10 cellular contexts compared by ENCODE assay signal in the genomic region with DNA sequence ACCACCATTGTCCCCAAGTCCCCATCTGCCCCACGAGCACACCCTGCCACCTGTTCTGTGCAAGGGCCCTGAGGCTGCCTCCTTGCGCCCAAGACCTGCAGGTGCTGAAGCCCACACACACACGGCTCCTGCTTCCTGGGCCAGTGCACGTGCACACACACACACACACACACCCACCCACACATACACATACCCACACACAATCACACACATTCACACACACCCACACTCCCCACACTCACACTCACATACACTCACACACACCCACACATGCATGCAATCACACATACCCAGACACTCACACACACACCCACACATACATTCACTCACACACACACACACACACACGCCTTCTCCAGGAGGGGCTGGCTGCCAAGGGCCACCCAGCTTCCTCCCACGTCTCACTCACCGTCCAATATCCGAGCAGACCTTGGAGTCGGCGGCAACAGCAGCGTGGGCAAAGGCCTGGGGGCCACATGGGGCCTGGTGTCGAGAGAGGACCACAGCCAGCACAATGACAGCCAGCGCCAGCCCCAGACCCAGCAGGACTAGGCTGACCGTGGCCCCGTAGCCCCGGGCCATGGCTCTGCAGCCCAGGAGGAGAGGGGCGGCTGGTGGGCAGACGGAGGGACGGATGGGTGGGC. TPM values are rescaled to one million over a fixed set of nuclear protein-coding genes. Genes with fewer than 3 reads are reported as not detected.
DNase-seq lines count a peak whose midpoint lies in the region; ATAC-seq and TF ChIP-seq lines count a peak whose summit lies in the region.
"Had no signal": no experiment of that assay in that cellular context is flagged by ENCODE, and none has a peak within 500 bp of the region (broad histone marks: within the 10 kb centered on the region; RNA-seq: fewer than 3 reads in every experiment).

No MANE protein-coding gene starts in this region.

- H3K9me3 ChIP-seq in sigmoid colon: no peaks in the 10 kb centered on the region
- H3K9me3 ChIP-seq: neutrophil, SJSA1 had no signal

- H3K4me1 ChIP-seq in sigmoid colon: peaks cover 0 to 34% (median 31%) of the 10 kb centered on the region in 4 donors

- peak overlapping the region; percentile 14 to 36 (median 30) for H3K4me3 ChIP-seq in sigmoid colon
- H3K4me3 ChIP-seq: SJSA1 had no signal

- DNase-seq in GF-D8 (lab: John Stamatoyannopoulos, UW) (peak; percentile 37), fibroblast of the conjunctiva (ENCODE audit: low read depth) (peak; percentile 53), sigmoid colon (no peak), kidney tubule cell (ENCODE audit: low spot score) (no peak)
- DNase-seq in T-helper 2 cell treated with Interferon-gamma antibody and Interleukin-4, amounts not matched to agents 5 μg/mL and 100 μg/mL, for 36 hours (ENCODE audit: low spot score): no peak

- peaks cover 38% of the 10 kb centered on the region for H3K4me1 Mint-ChIP-seq in T-helper 2 cell treated with Interferon-gamma antibody and Interleukin-4, amounts not matched to agents 5 μg/mL and 100 μg/mL, for 36 hours (ENCODE audit: low read depth)

- H3K36me3 Mint-ChIP-seq in T-helper 2 cell treated with Interferon-gamma antibody and Interleukin-4, amounts not matched to agents 5 μg/mL and 100 μg/mL, for 36 hours (ENCODE audit: low read depth): no peaks in the 10 kb centered on the region

- no peaks in the 10 kb centered on the region for H3K27me3 Mint-ChIP-seq in T-helper 2 cell treated with Interferon-gamma antibody and Interleukin-4, amounts not matched to agents 5 μg/mL and 100 μg/mL, for 36 hours (ENCODE audit: low read depth)

- H3K4me3 Mint-ChIP-seq in T-helper 2 cell treated with Interferon-gamma antibody and Interleukin-4, amounts not matched to agents 5 μg/mL and 100 μg/mL, for 36 hours: peak overlapping the region; percentile 5

- peak overlapping the region; percentile 64 to 82 (median 68) for H3K27ac ChIP-seq in sigmoid colon
- H3K27ac ChIP-seq: neutrophil, SJSA1 had no signal

- no peak for TF ChIP-seq EP300 in sigmoid colon (IDR thresholded peaks at IDR 0.05)

- TF ChIP-seq CTCF in sigmoid colon (IDR thresholded peaks at IDR 0.05): no peak

- intact Hi-C loops in sigmoid colon (cut with DNase I): no loop called here

- ATAC-seq in HG03135 (IDR thresholded peaks at IDR 0.05; ENCODE audit: unreplicated experiment): no peak
- no peak for ATAC-seq in HG02840 (IDR thresholded peaks at IDR 0.05; ENCODE audit: low FRiP score, unreplicated experiment)
- ATAC-seq in GM21723 (IDR thresholded peaks at IDR 0.05; ENCODE audit: unreplicated experiment): no peak

- TF ChIP-seq POLR2A in sigmoid colon (IDR thresholded peaks at IDR 0.05): no peak

- no peaks in the 10 kb centered on the region for H3K27me3 ChIP-seq in sigmoid colon
- H3K27me3 ChIP-seq: neutrophil, SJSA1 had no signal

- no peaks in the 10 kb centered on the region for H3K9me3 Mint-ChIP-seq in T-helper 2 cell treated with Interferon-gamma antibody and Interleukin-4, amounts not matched to agents 5 μg/mL and 100 μg/mL, for 36 hours

- no peaks in the 10 kb centered on the region for H3K36me3 ChIP-seq in sigmoid colon
- H3K36me3 ChIP-seq: neutrophil, SJSA1 had no signal

- peak overlapping the region; percentile 75 for H3K27ac Mint-ChIP-seq in T-helper 2 cell treated with Interferon-gamma antibody and Interleukin-4, amounts not matched to agents 5 μg/mL and 100 μg/mL, for 36 hours

- 71 to 78% methylated on average over 19 of the region's 19 CpGs for WGBS in sigmoid colon, 2 donors

RNA-seq across cellular contexts. Expression of gene GGT5, which starts 0.6 kb away (rescaled TPM):
- 10 to 100 TPM; 15.3 to 35.2 (median 24.5) TPM for total RNA-seq in sigmoid colon
- 10 to 100 TPM in 1 of 3 donors, 1 to 10 TPM in 2; 2.8 to 26.2 (median 4.8) TPM for polyA plus RNA-seq in sigmoid colon

RNA-seq across cellular contexts. Expression of gene SPECC1L, which starts 26.4 kb away (rescaled TPM):
- total RNA-seq in sigmoid colon: 10 to 100 TPM; 28.8 to 52.6 (median 38.9) TPM
- 10 to 100 TPM; 17.4 to 25.0 (median 22.7) TPM for polyA plus RNA-seq in sigmoid colon

Comparison
In these comparisons a context has a peak if more than half of its experiments do, and no peak if none do; other contexts are left out.
1. DNase-seq: peak in GF-D8 (single experiment) and fibroblast of the conjunctiva (single experiment); none in T-helper 2 cell treated with Interferon-gamma antibody and Interleukin-4, amounts not matched to agents 5 μg/mL and 100 μg/mL, for 36 hours (single experiment), sigmoid colon (single experiment) and kidney tubule cell (single experiment).